ENCODE assay signal across 1 cellular context in the genomic region with DNA sequence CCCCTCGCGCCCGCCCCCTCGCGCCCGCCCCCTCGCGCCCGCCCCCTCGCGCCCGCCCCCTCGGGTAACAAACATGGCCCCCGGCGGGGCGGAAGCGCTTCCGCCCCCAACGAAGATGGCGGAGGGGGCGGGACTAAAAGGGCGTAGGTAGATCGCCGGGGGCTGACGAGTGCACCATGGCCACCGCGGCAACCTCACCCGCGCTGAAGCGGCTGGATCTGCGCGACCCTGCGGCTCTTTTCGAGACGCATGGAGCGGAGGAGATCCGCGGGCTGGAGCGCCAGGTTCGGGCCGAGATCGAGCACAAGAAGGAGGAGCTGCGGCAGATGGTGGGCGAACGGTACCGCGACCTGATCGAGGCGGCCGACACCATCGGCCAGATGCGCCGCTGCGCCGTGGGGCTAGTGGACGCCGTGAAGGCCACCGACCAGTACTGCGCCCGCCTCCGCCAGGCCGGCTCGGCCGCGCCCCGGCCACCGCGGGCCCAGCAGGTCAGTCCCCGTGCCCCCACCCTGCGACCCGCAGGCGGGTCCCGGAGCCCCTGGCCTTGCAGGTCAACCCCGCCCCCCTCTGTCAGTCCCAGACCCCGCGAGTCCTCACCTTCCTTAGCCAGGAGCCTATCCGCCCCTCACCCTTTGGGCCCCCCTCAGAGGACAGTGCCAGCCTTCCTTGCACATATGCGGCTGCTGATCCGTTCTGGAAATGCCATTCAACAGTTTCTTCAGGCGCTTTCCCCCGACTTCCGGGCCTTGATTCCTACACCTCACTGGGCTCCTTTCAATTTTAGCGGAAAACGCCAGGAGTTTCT.
TF ChIP-seq lines count a peak whose summit lies in the region.

A gene with protein sequence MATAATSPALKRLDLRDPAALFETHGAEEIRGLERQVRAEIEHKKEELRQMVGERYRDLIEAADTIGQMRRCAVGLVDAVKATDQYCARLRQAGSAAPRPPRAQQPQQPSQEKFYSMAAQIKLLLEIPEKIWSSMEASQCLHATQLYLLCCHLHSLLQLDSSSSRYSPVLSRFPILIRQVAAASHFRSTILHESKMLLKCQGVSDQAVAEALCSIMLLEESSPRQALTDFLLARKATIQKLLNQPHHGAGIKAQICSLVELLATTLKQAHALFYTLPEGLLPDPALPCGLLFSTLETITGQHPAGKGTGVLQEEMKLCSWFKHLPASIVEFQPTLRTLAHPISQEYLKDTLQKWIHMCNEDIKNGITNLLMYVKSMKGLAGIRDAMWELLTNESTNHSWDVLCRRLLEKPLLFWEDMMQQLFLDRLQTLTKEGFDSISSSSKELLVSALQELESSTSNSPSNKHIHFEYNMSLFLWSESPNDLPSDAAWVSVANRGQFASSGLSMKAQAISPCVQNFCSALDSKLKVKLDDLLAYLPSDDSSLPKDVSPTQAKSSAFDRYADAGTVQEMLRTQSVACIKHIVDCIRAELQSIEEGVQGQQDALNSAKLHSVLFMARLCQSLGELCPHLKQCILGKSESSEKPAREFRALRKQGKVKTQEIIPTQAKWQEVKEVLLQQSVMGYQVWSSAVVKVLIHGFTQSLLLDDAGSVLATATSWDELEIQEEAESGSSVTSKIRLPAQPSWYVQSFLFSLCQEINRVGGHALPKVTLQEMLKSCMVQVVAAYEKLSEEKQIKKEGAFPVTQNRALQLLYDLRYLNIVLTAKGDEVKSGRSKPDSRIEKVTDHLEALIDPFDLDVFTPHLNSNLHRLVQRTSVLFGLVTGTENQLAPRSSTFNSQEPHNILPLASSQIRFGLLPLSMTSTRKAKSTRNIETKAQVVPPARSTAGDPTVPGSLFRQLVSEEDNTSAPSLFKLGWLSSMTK (plus strand): TSS at position 162 of the 808 bp plus-strand sequence. CDS start 15 bp downstream, at position 177.

TF ChIP-seq in GM23338, 12 proteins besides CTCF, POLR2A, EP300 and RAD21 (continued from another document):
- TF ChIP-seq, protein P1, sequence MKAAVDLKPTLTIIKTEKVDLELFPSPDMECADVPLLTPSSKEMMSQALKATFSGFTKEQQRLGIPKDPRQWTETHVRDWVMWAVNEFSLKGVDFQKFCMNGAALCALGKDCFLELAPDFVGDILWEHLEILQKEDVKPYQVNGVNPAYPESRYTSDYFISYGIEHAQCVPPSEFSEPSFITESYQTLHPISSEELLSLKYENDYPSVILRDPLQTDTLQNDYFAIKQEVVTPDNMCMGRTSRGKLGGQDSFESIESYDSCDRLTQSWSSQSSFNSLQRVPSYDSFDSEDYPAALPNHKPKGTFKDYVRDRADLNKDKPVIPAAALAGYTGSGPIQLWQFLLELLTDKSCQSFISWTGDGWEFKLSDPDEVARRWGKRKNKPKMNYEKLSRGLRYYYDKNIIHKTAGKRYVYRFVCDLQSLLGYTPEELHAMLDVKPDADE (IDR thresholded peaks at IDR 0.05): 0 out of 2 replicates have a peak, but pooled peaks have one; percentile 47
- no peak for TF ChIP-seq ZNF114 (CRISPR knock-in tag; IDR thresholded peaks at IDR 0.05)
